1 cellular context compared by ENCODE assay signal in genomic region chr17:81843713-81844326, GRCh38.
TF ChIP-seq lines count a peak whose summit lies in the region.

No MANE protein-coding gene starts in this region.

TF ChIP-seq in IMR-90, 13 proteins besides CTCF, POLR2A, EP300 and RAD21:
- TF ChIP-seq RFX5 (IDR thresholded peaks at IDR 0.05; ENCODE audit: low read depth, low read length) (no peak), CEBPB (IDR thresholded peaks at IDR 0.05; ENCODE audit: low read depth, low read length) (no peak), ELK1 (IDR thresholded peaks at IDR 0.05; ENCODE audit: borderline replicate concordance, low read depth, low read length) (no peak), RCOR1 (IDR thresholded peaks at IDR 0.05; ENCODE audit: insufficient replicate concordance, low read length) (no peak), CHD1 (IDR thresholded peaks at IDR 0.05; ENCODE audit: low read depth, low read length) (no peak), MAZ (IDR thresholded peaks at IDR 0.05; ENCODE audit: borderline replicate concordance, low read depth, low read length) (no peak), BHLHE40 (IDR thresholded peaks at IDR 0.05; ENCODE audit: low read depth, low read length) (no peak), NFE2L2 (IDR thresholded peaks at IDR 0.05; ENCODE audit: low read depth, low read length) (no peak)
